ENCODE assay signal across 8 cellular contexts in the genomic region with DNA sequence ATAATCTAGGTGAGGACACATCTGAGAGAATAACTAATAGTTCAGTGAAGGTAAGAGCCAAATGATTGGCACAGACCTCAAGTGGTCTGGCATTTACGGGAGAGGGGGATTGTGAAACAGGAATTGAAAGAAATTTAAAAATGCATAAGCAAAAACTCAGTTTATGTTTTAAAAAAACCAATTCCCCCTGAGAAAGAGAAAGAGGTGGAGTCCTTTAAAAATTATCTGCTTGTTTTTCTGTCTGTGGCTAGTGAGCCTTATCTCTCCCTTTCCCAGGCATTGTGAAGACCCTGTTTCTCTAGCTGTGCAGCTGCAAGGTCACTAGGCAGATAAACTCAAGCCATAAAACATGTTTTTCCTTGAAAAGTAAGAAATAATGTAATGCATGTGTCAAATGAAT. TPM values are rescaled to one million over a fixed set of nuclear protein-coding genes. Genes with fewer than 3 reads are reported as not detected.
"Had no signal": no experiment of that assay in that cellular context is flagged by ENCODE, and none has a peak within 500 bp of the region (broad histone marks: within the 10 kb centered on the region; RNA-seq: fewer than 3 reads in every experiment).

No MANE protein-coding gene starts in this region.

RNA-seq across cellular contexts. Expression of a gene that starts 37.9 kb away (rescaled TPM):
- total RNA-seq: activated CD4-positive, alpha-beta memory T cell treated with anti-CD3 and anti-CD28 coated beads, Interleukin-2, amount 10 ng/mL, durations not matched to agents 7 days and 5 days; activated CD8-positive, alpha-beta memory T cell treated with anti-CD3 and anti-CD28 coated beads, Interleukin-2, amount 10 ng/mL, durations not matched to agents 7 days and 5 days; ascending aorta; PC-3; Peyer's patch; SJSA1 had no signal
- polyA plus RNA-seq: cardiac muscle cell, SK-N-SH had no signal
